ENCODE assay signal across 1 cellular context in genomic region chr9:122125891-122126331, GRCh38.
TF ChIP-seq lines count a peak whose summit lies in the region.

No MANE protein-coding gene starts in this region.

TF ChIP-seq in HepG2, 621 proteins besides CTCF, POLR2A, EP300 and RAD21 (continued from another document):
- TF ChIP-seq SOX13 (IDR thresholded peaks at IDR 0.05) (no peak), SOX13 (CRISPR knock-in tag; conservative IDR thresholded peaks at IDR 0.05 in 1 of 2, IDR thresholded peaks at IDR 0.05 in 1 of 2) (no peak)
